8 cellular contexts compared by ENCODE assay signal in the genomic region with DNA sequence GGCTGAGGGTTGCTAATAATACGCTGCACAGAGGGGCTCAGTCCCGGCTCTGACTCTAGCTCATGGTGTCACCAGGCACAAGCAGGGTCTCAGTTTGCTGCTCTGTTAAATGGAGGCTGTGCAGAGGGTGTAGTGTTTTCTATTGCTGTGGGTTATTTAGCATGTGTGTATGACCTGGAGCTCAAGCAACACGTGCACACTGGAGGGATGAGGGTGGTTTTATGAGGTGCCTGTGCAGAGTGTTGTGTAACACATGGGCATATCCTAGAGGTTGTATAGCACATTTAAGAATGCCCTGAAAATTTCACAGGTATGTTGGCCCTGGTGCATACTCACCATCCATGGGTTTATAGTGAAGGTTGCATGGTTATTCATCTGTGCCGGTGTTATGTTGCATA. TPM values are rescaled to one million over a fixed set of nuclear protein-coding genes. Genes with fewer than 3 reads are reported as not detected.
DNase-seq lines count a peak whose midpoint lies in the region; ATAC-seq, FAIRE-seq and TF ChIP-seq lines count a peak whose summit lies in the region.
"Had no signal": no experiment of that assay in that cellular context is flagged by ENCODE, and none has a peak within 500 bp of the region (broad histone marks: within the 10 kb centered on the region; RNA-seq: fewer than 3 reads in every experiment).

No MANE protein-coding gene starts in this region.

- H3K79me2 ChIP-seq in K562 (ENCODE audit: control insufficient read depth, insufficient read depth, low read length), result peaks cover 35% of the 10 kb centered on the region
- H3K79me2 ChIP-seq in neural progenitor cell (ENCODE audit: low read depth), result no peaks in the 10 kb centered on the region

- POLR2A ChIA-PET in K562 (lab: Yijun Ruan, JAX), result interaction anchor here (1.1 to 3.2 kb wide), 7 partner anchors 11 to 41 kb away, joined by 3 to 29 read pairs (median 6); partner anchors contain the start of genes MED24 and NR1D1

- DNase-seq in K562 (ENCODE audit: extremely low read depth in 1 of 4, low spot score in 3 of 4), result no peak
- DNase-seq in neural progenitor cell (ENCODE audit: low spot score), result no peak
- DNase-seq in erythroblast (lab: John Stamatoyannopoulos, UW), result no peak
- DNase-seq in activated naive CD8-positive, alpha-beta T cell treated with anti-CD3 and anti-CD28 coated beads for 36 hours, result no peak
- DNase-seq: GOT3, NCI-H226 had no signal

- no peaks in the 10 kb centered on the region for H3K27me3 Mint-ChIP-seq in neural progenitor cell (ENCODE audit: insufficient read depth, low read depth)
- no peaks in the 10 kb centered on the region for H3K27me3 Mint-ChIP-seq in activated naive CD8-positive, alpha-beta T cell treated with anti-CD3 and anti-CD28 coated beads for 36 hours

- BruUV-seq in K562 (replicated peaks; lab: Mats Ljungman, UMichigan), result no TSS peak

- H3K4me3 Mint-ChIP-seq in neural progenitor cell, result no peak overlapping the region
- H3K4me3 Mint-ChIP-seq in activated naive CD8-positive, alpha-beta T cell treated with anti-CD3 and anti-CD28 coated beads for 36 hours, result no peak overlapping the region

- peaks cover 4% of the 10 kb centered on the region for H3F3A ChIP-seq in neural progenitor cell (ENCODE audit: low read depth)

- no peak for TF ChIP-seq CTCF in K562 (IDR thresholded peaks at IDR 0.05 in 2 of 3, conservative IDR thresholded peaks at IDR 0.05 in 1 of 3; ENCODE audit: insufficient read depth in 2 of 3, low read depth in 1 of 3, low read length in 3 of 3)
- no peak for TF ChIP-seq CTCF in neural progenitor cell (IDR thresholded peaks at IDR 0.05)

- H3K9me3 Mint-ChIP-seq in neural progenitor cell, result no peaks in the 10 kb centered on the region
- no peaks in the 10 kb centered on the region for H3K9me3 Mint-ChIP-seq in activated naive CD8-positive, alpha-beta T cell treated with anti-CD3 and anti-CD28 coated beads for 36 hours

- peak; percentile 26 for FAIRE-seq in K562 (lab: Jason Lieb, UNC)

- WGBS in K562 (ENCODE audit: insufficient coverage, low coverage, missing lambda C conversion rate), result 57% methylated on average over 4 of the region's 4 CpGs

- H3K4me1 ChIP-seq in BLaER1 treated with 17β-estradiol and CSF1 and Interleukin-3, amounts not matched to agents 10 nM and 100 nM, result peaks cover 63 to 73% (median 71%) of the 10 kb centered on the region in 10 experiments
- H3K4me1 ChIP-seq in K562 (replicated peaks in 1 of 2; ENCODE audit: control insufficient read depth in 2 of 2, insufficient read depth in 2 of 2, low read length in 2 of 2), result peaks cover 54 to 55% of the 10 kb centered on the region in 2 experiments
- peaks cover 22% of the 10 kb centered on the region for H3K4me1 ChIP-seq in neural progenitor cell

- peak overlapping the region; percentile 53 for H3K27ac Mint-ChIP-seq in neural progenitor cell
- H3K27ac Mint-ChIP-seq in activated naive CD8-positive, alpha-beta T cell treated with anti-CD3 and anti-CD28 coated beads for 36 hours, result no peak overlapping the region

- H3K36me3 Mint-ChIP-seq in neural progenitor cell, result no peaks in the 10 kb centered on the region
- H3K36me3 Mint-ChIP-seq in activated naive CD8-positive, alpha-beta T cell treated with anti-CD3 and anti-CD28 coated beads for 36 hours, result no peaks in the 10 kb centered on the region

- H3K4me3 ChIP-seq in BLaER1 treated with 17β-estradiol and CSF1 and Interleukin-3, amounts not matched to agents 10 nM and 100 nM, result peak overlapping the region in 7 of 10 experiments; percentile 9 to 49 (median 22); a peak in 8 of 20 replicates
- H3K4me3 ChIP-seq in K562 (no peak overlapping the region), neural progenitor cell (no peak overlapping the region)

- H3K9me1 ChIP-seq in K562 (ENCODE audit: control insufficient read depth, insufficient read depth, low read length), result no peaks in the 10 kb centered on the region

- H3K27me3 ChIP-seq in BLaER1 treated with 17β-estradiol and CSF1 and Interleukin-3, amounts not matched to agents 10 nM and 100 nM, result no peaks in the 10 kb centered on the region
- H3K27me3 ChIP-seq in K562 (ENCODE audit: control insufficient read depth in 2 of 2, insufficient read depth in 2 of 2, low read length in 2 of 2) (no peaks in the 10 kb centered on the region), neural progenitor cell (no peaks in the 10 kb centered on the region)

- H2AFZ ChIP-seq in K562 (ENCODE audit: low read depth, low read length) (no peak overlapping the region), neural progenitor cell (replicated peaks) (no peak overlapping the region)

- no peak for TF ChIP-seq RAD21 in K562 (CRISPR knock-in tag; conservative IDR thresholded peaks at IDR 0.05 in 1 of 2, IDR thresholded peaks at IDR 0.05 in 1 of 2)

- H3K27ac ChIP-seq in BLaER1 treated with 17β-estradiol and CSF1 and Interleukin-3, amounts not matched to agents 10 nM and 100 nM, result peak overlapping the region in 10 of 11 experiments; percentile 64 to 93 (median 86); a peak in 19 of 22 replicates
- H3K27ac ChIP-seq in K562 (ENCODE audit: extremely low read depth, low read depth, low read length) (peak overlapping the region; percentile 73), neural progenitor cell (no peak overlapping the region)

- H3K9me3 ChIP-seq in BLaER1 treated with 17β-estradiol and CSF1 and Interleukin-3, amounts not matched to agents 10 nM and 100 nM (replicated peaks in 1 of 11), result no peaks in the 10 kb centered on the region
- H3K9me3 ChIP-seq in K562 (replicated peaks; ENCODE audit: control insufficient read depth, insufficient read depth, low read depth, low read length) (no peaks in the 10 kb centered on the region), neural progenitor cell (ENCODE audit: low read depth) (no peaks in the 10 kb centered on the region)

- no peaks in the 10 kb centered on the region for H4K20me1 ChIP-seq in BLaER1 treated with 17β-estradiol and CSF1 and Interleukin-3, amounts not matched to agents 10 nM and 100 nM
- no peaks in the 10 kb centered on the region for H4K20me1 ChIP-seq in K562 (replicated peaks; ENCODE audit: control insufficient read depth, insufficient read depth, low read length)
- no peaks in the 10 kb centered on the region for H4K20me1 ChIP-seq in neural progenitor cell (ENCODE audit: low read depth)

- TF ChIP-seq EP300 in K562 (IDR thresholded peaks at IDR 0.05; ENCODE audit: low read length), result no peak

- intact Hi-C loops in K562 (cut with micrococcal nuclease), result no loop called here

- ATAC-seq in K562 (no peak; the same call in 2 of the 3 replicates), GM19395 (IDR thresholded peaks at IDR 0.05; ENCODE audit: unreplicated experiment) (no peak)

- H3K4me2 ChIP-seq in BLaER1 treated with 17β-estradiol and CSF1 and Interleukin-3, amounts not matched to agents 10 nM and 100 nM, result peak overlapping the region; percentile 78 to 99 (median 97)
- H3K4me2 ChIP-seq in K562 (ENCODE audit: insufficient read depth, low read length) (peak overlapping the region; percentile 71), neural progenitor cell (no peak overlapping the region)

- CTCF ChIA-PET in K562 (lab: Yijun Ruan, JAX; ENCODE audit: low intra/inter-chr PET ratio), result interaction anchor here (0.6 to 1.1 kb wide), 4 partner anchors 8 to 49 kb away, joined by 3 read pairs; no protein-coding TSS in a partner anchor

- in situ Hi-C loops in K562 (cut with MboI), result no loop called here

- TF ChIP-seq POLR2A in K562 (conservative IDR thresholded peaks at IDR 0.05), result no peak
- no peak for TF ChIP-seq POLR2A in erythroblast (IDR thresholded peaks at IDR 0.05; ENCODE audit: low read length)

- peaks cover 4 to 49% (median 37%) of the 10 kb centered on the region in 11 experiments; a peak in 16 of 22 replicates for H3K36me3 ChIP-seq in BLaER1 treated with 17β-estradiol and CSF1 and Interleukin-3, amounts not matched to agents 10 nM and 100 nM
- H3K36me3 ChIP-seq in K562 (ENCODE audit: control insufficient read depth, insufficient read depth, low read length) (peaks cover 39% of the 10 kb centered on the region; the same call in 2 of the 3 replicates), neural progenitor cell (no peaks in the 10 kb centered on the region)

- peaks cover 35% of the 10 kb centered on the region for H3K4me1 Mint-ChIP-seq in neural progenitor cell
- peaks cover 12% of the 10 kb centered on the region for H3K4me1 Mint-ChIP-seq in activated naive CD8-positive, alpha-beta T cell treated with anti-CD3 and anti-CD28 coated beads for 36 hours

- peak overlapping the region in 10 of 11 experiments; percentile 60 to 85 (median 70); a peak in 19 of 22 replicates for H3K9ac ChIP-seq in BLaER1 treated with 17β-estradiol and CSF1 and Interleukin-3, amounts not matched to agents 10 nM and 100 nM
- H3K9ac ChIP-seq in K562 (ENCODE audit: insufficient read depth in 1 of 2, low read depth in 2 of 2, low read length in 2 of 2) (peak overlapping the region; percentile 37 to 57; a peak in 2 of 4 replicates), neural progenitor cell (no peak overlapping the region)

RNA-seq across cellular contexts. Expression of gene THRA, which starts 13.3 kb away (rescaled TPM):
- 10.8 and 15.6 TPM in 2 replicates for total RNA-seq in K562 (2011; cell fraction: chromatin; rRNA removed; ENCODE audit: low replicate concordance)
- 7.5 and 8.0 TPM in 2 replicates for total RNA-seq in K562 (2011; cell fraction: nucleolus; rRNA removed)
- 10.3 and 15.7 TPM in 2 replicates for total RNA-seq in K562 (2011; cell fraction: nucleoplasm; rRNA removed)
- total RNA-seq in K562 (2014; rRNA removed), result 13.8 and 18.9 TPM in 2 replicates
- total RNA-seq in K562 (2014; rRNA removed; fragmentation: Illumina TruSeq; extraction: Trizol), result 7.5 and 9.1 TPM in 2 replicates
- total RNA-seq in K562 (2015; rRNA removed; fragmentation: Illumina TruSeq; extraction: Trizol), result 12.2 and 13.2 TPM in 2 replicates
- total RNA-seq in K562 (2021), result 22.7 and 23.4 TPM in 2 replicates
- polyA plus RNA-seq in K562 (2011; rRNA removed), result 8.3 and 9.3 TPM in 2 replicates
- 7.8 and 12.5 TPM in 2 replicates for polyA plus RNA-seq in K562 (2011; cell fraction: cytosol; rRNA removed)
- polyA plus RNA-seq in K562 (2011; cell fraction: nucleus; rRNA removed), result 7.3 and 15.8 TPM in 2 replicates
- polyA plus RNA-seq in K562 (2012), result 20.0 TPM in 2 replicates
- polyA plus RNA-seq in K562 (2014; fragmentation: Illumina TruSeq; extraction: Trizol), result 19.7 and 21.6 TPM in 2 replicates
- polyA plus RNA-seq in K562 (2014; fragmentation: Nextera tagmentation; extraction: Ambion mirVana), result under 1 TPM; 0.34 to 0.50 TPM
- 12.7 and 13.8 TPM in 2 replicates for polyA plus RNA-seq in K562 (2014; rRNA removed)
- 5.8 and 9.7 TPM in 2 replicates for polyA minus RNA-seq in K562 (2011; rRNA and poly(A)+ RNA removed)
- 6.3 and 7.9 TPM in 2 replicates for polyA minus RNA-seq in K562 (2011; cell fraction: cytosol; rRNA and poly(A)+ RNA removed)
- polyA minus RNA-seq in K562 (2011; cell fraction: nucleus; rRNA and poly(A)+ RNA removed), result 2.3 and 2.6 TPM in 2 replicates
- total RNA-seq in neural progenitor cell (ENCODE audit: low replicate concordance), result 14.5 and 20.8 TPM in 2 replicates
- total RNA-seq in activated naive CD8-positive, alpha-beta T cell treated with anti-CD3 and anti-CD28 coated beads for 36 hours, result 10 to 100 TPM; 11.4 to 12.1 TPM

RNA-seq across cellular contexts. Expression of gene MED24, which starts 21.9 kb away (rescaled TPM):
- 361 and 745 TPM in 2 replicates for total RNA-seq in K562 (2011; cell fraction: chromatin; rRNA removed; ENCODE audit: low replicate concordance)
- total RNA-seq in K562 (2011; cell fraction: nucleolus; rRNA removed), result 434 and 442 TPM in 2 replicates
- total RNA-seq in K562 (2011; cell fraction: nucleoplasm; rRNA removed), result 293 and 327 TPM in 2 replicates
- total RNA-seq in K562 (2014; rRNA removed), result 40.0 and 50.2 TPM in 2 replicates
- 40.3 and 48.9 TPM in 2 replicates for total RNA-seq in K562 (2014; rRNA removed; fragmentation: Illumina TruSeq; extraction: Trizol)
- 48.2 and 53.5 TPM in 2 replicates for total RNA-seq in K562 (2015; rRNA removed; fragmentation: Illumina TruSeq; extraction: Trizol)
- 102 and 108 TPM in 2 replicates for total RNA-seq in K562 (2021)
- 76.3 and 110 TPM in 2 replicates for polyA plus RNA-seq in K562 (2011; rRNA removed)
- 70.1 and 113 TPM in 2 replicates for polyA plus RNA-seq in K562 (2011; cell fraction: cytosol; rRNA removed)
- 331 and 574 TPM in 2 replicates for polyA plus RNA-seq in K562 (2011; cell fraction: nucleus; rRNA removed)
- 97.7 and 114 TPM in 2 replicates for polyA plus RNA-seq in K562 (2012)
- polyA plus RNA-seq in K562 (2014; fragmentation: Illumina TruSeq; extraction: Trizol), result 117 and 129 TPM in 2 replicates
- 1 to 10 TPM; 5.9 to 8.3 TPM for polyA plus RNA-seq in K562 (2014; fragmentation: Nextera tagmentation; extraction: Ambion mirVana)
- polyA plus RNA-seq in K562 (2014; rRNA removed), result 73.3 and 74.8 TPM in 2 replicates
- 79.0 and 96.5 TPM in 2 replicates for polyA minus RNA-seq in K562 (2011; rRNA and poly(A)+ RNA removed)
- 80.5 and 119 TPM in 2 replicates for polyA minus RNA-seq in K562 (2011; cell fraction: cytosol; rRNA and poly(A)+ RNA removed)
- 146 and 149 TPM in 2 replicates for polyA minus RNA-seq in K562 (2011; cell fraction: nucleus; rRNA and poly(A)+ RNA removed)
- 64.3 and 109 TPM in 2 replicates for total RNA-seq in neural progenitor cell (ENCODE audit: low replicate concordance)
- 100 to 1,000 TPM; 103 to 107 TPM for total RNA-seq in activated naive CD8-positive, alpha-beta T cell treated with anti-CD3 and anti-CD28 coated beads for 36 hours

RNA-seq across cellular contexts. Expression of gene NR1D1, which starts 24.3 kb away (rescaled TPM):
- total RNA-seq in K562 (2011; cell fraction: chromatin; rRNA removed; ENCODE audit: low replicate concordance), result 2.3 and 7.8 TPM in 2 replicates
- total RNA-seq in K562 (2011; cell fraction: nucleolus; rRNA removed), result 3.6 and 4.0 TPM in 2 replicates
- 3.1 and 3.2 TPM in 2 replicates for total RNA-seq in K562 (2011; cell fraction: nucleoplasm; rRNA removed)
- total RNA-seq in K562 (2014; rRNA removed) (0.78 and 1.00 TPM in 2 replicates), K562 (2014; rRNA removed; fragmentation: Illumina TruSeq; extraction: Trizol) (0.32 and 0.47 TPM in 2 replicates), K562 (2015; rRNA removed; fragmentation: Illumina TruSeq; extraction: Trizol) (0.65 and 1.2 TPM in 2 replicates), K562 (2021) (6.6 and 7.7 TPM in 2 replicates), neural progenitor cell (ENCODE audit: low replicate concordance) (0.24 and 0.87 TPM in 2 replicates)
- polyA plus RNA-seq in K562 (2011; rRNA removed) (0.25 and 0.41 TPM in 2 replicates), K562 (2014; fragmentation: Illumina TruSeq; extraction: Trizol) (4.7 and 6.9 TPM in 2 replicates), K562 (2014; fragmentation: Nextera tagmentation; extraction: Ambion mirVana) (under 1 TPM; 0.27 TPM), K562 (2014; rRNA removed) (1.4 and 2.0 TPM in 2 replicates)
- 0.21 and 0.89 TPM in 2 replicates for polyA plus RNA-seq in K562 (2011; cell fraction: cytosol; rRNA removed)
- 1.3 and 5.0 TPM in 2 replicates for polyA plus RNA-seq in K562 (2011; cell fraction: nucleus; rRNA removed)
- 5.3 and 5.4 TPM in 2 replicates for polyA plus RNA-seq in K562 (2012)
- polyA minus RNA-seq in K562 (2011; rRNA and poly(A)+ RNA removed), result 0.42 and 0.63 TPM in 2 replicates
- 0.46 and 3.3 TPM in 2 replicates for polyA minus RNA-seq in K562 (2011; cell fraction: cytosol; rRNA and poly(A)+ RNA removed)
- 2.2 and 2.6 TPM in 2 replicates for polyA minus RNA-seq in K562 (2011; cell fraction: nucleus; rRNA and poly(A)+ RNA removed)
- 1 to 10 TPM; 4.8 to 5.8 TPM for total RNA-seq in activated naive CD8-positive, alpha-beta T cell treated with anti-CD3 and anti-CD28 coated beads for 36 hours

RNA-seq across cellular contexts. Expression of gene MSL1, which starts 45.7 kb away (rescaled TPM):
- 152 and 243 TPM in 2 replicates for total RNA-seq in K562 (2011; cell fraction: chromatin; rRNA removed; ENCODE audit: low replicate concordance)
- total RNA-seq in K562 (2011; cell fraction: nucleolus; rRNA removed), result 80.5 and 93.3 TPM in 2 replicates
- 126 and 148 TPM in 2 replicates for total RNA-seq in K562 (2011; cell fraction: nucleoplasm; rRNA removed)
- total RNA-seq in K562 (2014; rRNA removed), result 51.7 and 52.4 TPM in 2 replicates
- total RNA-seq in K562 (2014; rRNA removed; fragmentation: Illumina TruSeq; extraction: Trizol), result 61.9 and 64.9 TPM in 2 replicates
- total RNA-seq in K562 (2015; rRNA removed; fragmentation: Illumina TruSeq; extraction: Trizol), result 77.8 and 91.8 TPM in 2 replicates
- total RNA-seq in K562 (2021), result 48.6 and 61.8 TPM in 2 replicates
- 48.0 and 66.7 TPM in 2 replicates for polyA plus RNA-seq in K562 (2011; rRNA removed)
- polyA plus RNA-seq in K562 (2011; cell fraction: cytosol; rRNA removed), result 15.6 and 17.6 TPM in 2 replicates
- 122 and 128 TPM in 2 replicates for polyA plus RNA-seq in K562 (2011; cell fraction: nucleus; rRNA removed)
- 40.1 and 52.3 TPM in 2 replicates for polyA plus RNA-seq in K562 (2012)
- polyA plus RNA-seq in K562 (2014; fragmentation: Illumina TruSeq; extraction: Trizol), result 99.3 and 120 TPM in 2 replicates
- 10 to 100 TPM; 13.8 to 13.9 TPM for polyA plus RNA-seq in K562 (2014; fragmentation: Nextera tagmentation; extraction: Ambion mirVana)
- 62.8 and 74.1 TPM in 2 replicates for polyA plus RNA-seq in K562 (2014; rRNA removed)
- polyA minus RNA-seq in K562 (2011; rRNA and poly(A)+ RNA removed), result 56.6 and 69.1 TPM in 2 replicates
- polyA minus RNA-seq in K562 (2011; cell fraction: cytosol; rRNA and poly(A)+ RNA removed), result 16.1 and 30.2 TPM in 2 replicates
- 40.7 and 50.6 TPM in 2 replicates for polyA minus RNA-seq in K562 (2011; cell fraction: nucleus; rRNA and poly(A)+ RNA removed)
- 144 and 190 TPM in 2 replicates for total RNA-seq in neural progenitor cell (ENCODE audit: low replicate concordance)
- 10 to 100 TPM; 62.7 to 66.7 TPM for total RNA-seq in activated naive CD8-positive, alpha-beta T cell treated with anti-CD3 and anti-CD28 coated beads for 36 hours

Comparison
In these comparisons a context has a peak if more than half of its experiments do, and no peak if none do; other contexts are left out.
1. H3K4me3 ChIP-seq: peak in BLaER1 treated with 17β-estradiol and CSF1 and Interleukin-3, amounts not matched to agents 10 nM and 100 nM (7 of 10); none in K562 (single experiment) and neural progenitor cell (single experiment).